10 cellular contexts compared by ENCODE assay signal in the genomic region with DNA sequence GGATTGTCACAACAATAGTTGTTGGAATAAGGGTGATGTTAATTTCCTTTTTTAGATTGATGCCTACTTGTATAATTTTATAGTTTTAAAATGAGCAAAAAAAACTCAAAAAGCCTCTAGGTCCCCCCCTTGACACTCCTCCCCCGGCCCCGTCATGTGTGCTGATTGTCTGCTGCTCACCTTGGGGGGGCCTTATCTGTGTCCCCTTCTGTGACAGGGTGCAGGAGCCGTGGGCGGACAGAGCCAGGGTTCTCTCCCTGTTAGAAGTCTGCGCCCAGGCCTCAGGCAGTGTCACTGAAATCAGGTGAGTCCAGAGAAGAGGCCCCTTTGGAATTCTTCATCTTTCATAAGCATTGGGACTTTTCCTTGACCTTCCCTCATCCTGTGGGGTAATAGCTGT.
"Had no signal": no experiment of that assay in that cellular context is flagged by ENCODE, and none has a peak within 500 bp of the region (broad histone marks: within the 10 kb centered on the region; RNA-seq: fewer than 3 reads in every experiment).

No MANE protein-coding gene starts in this region.

- H3K4me3 Mint-ChIP-seq: mesothelial cell of epicardium; nephron progenitor cell; stimulated activated naive CD8-positive, alpha-beta T cell treated with anti-CD3 and anti-CD28 coated beads, Interleukin-15, Interleukin-2, amounts not matched to agents 100 ng/mL and 50 ng/mL, for 24 hours had no signal

- H3K27me3 Mint-ChIP-seq: stimulated activated naive CD8-positive, alpha-beta T cell treated with anti-CD3 and anti-CD28 coated beads, Interleukin-15, Interleukin-2, amounts not matched to agents 100 ng/mL and 50 ng/mL, for 24 hours had no signal

- H3K36me3 Mint-ChIP-seq: mesothelial cell of epicardium had no signal

- H3K9me3 Mint-ChIP-seq: mesothelial cell of epicardium; nephron progenitor cell; stimulated activated naive CD8-positive, alpha-beta T cell treated with anti-CD3 and anti-CD28 coated beads, Interleukin-15, Interleukin-2, amounts not matched to agents 100 ng/mL and 50 ng/mL, for 24 hours had no signal

- ATAC-seq: left lung had no signal

- DNase-seq: activated CD4-positive, alpha-beta T cell treated with anti-CD3 and anti-CD28 coated beads for 1 hour; activated naive CD4-positive, alpha-beta T cell; head of caudate nucleus; left lung; nephron progenitor cell; transverse colon; WERI-Rb-1 had no signal

- H3K27ac Mint-ChIP-seq: mesothelial cell of epicardium, nephron progenitor cell, progenitor cell of endocrine pancreas had no signal
